In the genomic region with DNA sequence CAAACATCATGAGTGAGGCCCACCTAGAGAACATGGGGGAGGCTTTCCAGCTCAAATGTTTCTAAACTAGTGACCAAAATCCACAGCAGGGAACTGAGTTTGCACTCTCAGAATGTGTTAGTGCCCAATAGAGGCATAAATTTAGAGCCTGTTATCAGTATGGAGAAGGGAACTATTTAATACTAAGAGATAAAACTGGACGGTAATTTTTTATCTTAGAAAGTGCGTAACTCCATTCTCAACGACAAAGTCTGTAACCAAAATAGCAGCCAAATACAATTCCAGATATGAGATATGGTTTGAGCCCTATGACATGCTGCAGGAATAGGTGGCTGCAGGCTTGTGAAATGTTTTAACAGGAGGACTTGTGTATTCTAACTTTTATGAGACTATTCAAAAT, we compare ENCODE assay signal across 17 cellular contexts. TPM values are rescaled to one million over a fixed set of nuclear protein-coding genes. Genes with fewer than 3 reads are reported as not detected.
DNase-seq lines count a peak whose midpoint lies in the region; ATAC-seq and TF ChIP-seq lines count a peak whose summit lies in the region.
"Had no signal": no experiment of that assay in that cellular context is flagged by ENCODE, and none has a peak within 500 bp of the region (broad histone marks: within the 10 kb centered on the region; RNA-seq: fewer than 3 reads in every experiment).

No MANE protein-coding gene starts in this region.

- ATAC-seq in PC-3 (no peak), left cardiac atrium (peak; percentile 3 to 20), GM18505 (IDR thresholded peaks at IDR 0.05; ENCODE audit: unreplicated experiment) (no peak)
- ATAC-seq: A549 had no signal

- H3F3A ChIP-seq in PC-3 (ENCODE audit: low read length, unreplicated experiment), result no peaks in the 10 kb centered on the region

- H3K9me2 ChIP-seq in PC-3 (replicated peaks; ENCODE audit: low read length), result no peaks in the 10 kb centered on the region

- TF ChIP-seq EP300 in stomach (IDR thresholded peaks at IDR 0.05), result no peak

- H3K4me2 ChIP-seq in PC-3 (ENCODE audit: low read length), result peak overlapping the region; percentile 14; the same call in 1 of the 2 replicates
- H3K4me2 ChIP-seq: A549 had no signal

- POLR2A ChIA-PET in PC-3 (lab: Charles Lee; ENCODE audit: unreplicated experiment), result interaction anchor here (0.9 kb wide), 1 partner anchor 102 kb away, joined by 3 read pairs; no protein-coding TSS in a partner anchor

- CTCF ChIA-PET in PC-3 (lab: Charles Lee), result no interaction called here

- TF ChIP-seq CTCF in PC-3 (conservative IDR thresholded peaks at IDR 0.05; ENCODE audit: low read depth, low read length), result no peak
- TF ChIP-seq CTCF in VCaP (conservative IDR thresholded peaks at IDR 0.05), result no peak
- TF ChIP-seq CTCF in stomach (IDR thresholded peaks at IDR 0.05), result no peak

- H3K4me1 ChIP-seq in PC-3 (ENCODE audit: insufficient read depth, low read length) (peaks cover 41% of the 10 kb centered on the region), stomach (peaks cover 4 to 35% (median 19%) of the 10 kb centered on the region in 4 donors)
- H3K4me1 ChIP-seq: A549, BE2C had no signal

- TF ChIP-seq POLR2A in stomach (IDR thresholded peaks at IDR 0.05) (no peak), GM18505 (IDR thresholded peaks at IDR 0.05; ENCODE audit: borderline replicate concordance, extremely low read depth, insufficient read depth, insufficient read length) (no peak)

- 39 to 77% (median 57%) methylated on average over 3 of the region's 3 CpGs for WGBS in stomach, 5 donors

- peaks cover 39% of the 10 kb centered on the region for H3K36me3 ChIP-seq in PC-3 (ENCODE audit: low read depth, low read length)
- peaks cover 0 to 19% (median 6%) of the 10 kb centered on the region in 4 donors for H3K36me3 ChIP-seq in stomach
- H3K36me3 ChIP-seq: BE2C had no signal

- no peak overlapping the region for H2AFZ ChIP-seq in PC-3 (ENCODE audit: low read length)

- no peaks in the 10 kb centered on the region for H4K20me1 ChIP-seq in PC-3 (ENCODE audit: low read length)

- H3K79me2 ChIP-seq in PC-3 (ENCODE audit: low read length), result peaks cover 46% of the 10 kb centered on the region

- BruUV-seq in PC-3 (replicated peaks; lab: Mats Ljungman, UMichigan), result no TSS peak

- no peak overlapping the region for H3K27ac ChIP-seq in PC-3 (ENCODE audit: low read length)
- peak overlapping the region; percentile 18; the same call in 1 of the 2 replicates for H3K27ac ChIP-seq in VCaP
- H3K27ac ChIP-seq in stomach, result peak overlapping the region in 4 of 5 donors; percentile 2 to 26 (median 10)
- H3K27ac ChIP-seq: A549, C4-2B had no signal

- DNase-seq in PC-3 (no peak), left cardiac atrium (no peak), stomach (no peak), NCI-H446 treated with DMSO at 0.1 percent for 48 hours (lab: John Stamatoyannopoulos, UW) (no peak), NCI-H1092 (lab: John Stamatoyannopoulos, UW) (no peak)
- DNase-seq: BE2C; CD4-positive, alpha-beta memory T cell; COR-L47; DND-41; GDM1; GOT3; H9 had no signal

- H3K9ac ChIP-seq in PC-3 (ENCODE audit: low read length), result no peak overlapping the region

- no peaks in the 10 kb centered on the region for H3K27me3 ChIP-seq in PC-3 (ENCODE audit: low read length)
- H3K27me3 ChIP-seq in stomach, result no peaks in the 10 kb centered on the region
- H3K27me3 ChIP-seq: BE2C had no signal

- H3K9me3 ChIP-seq in PC-3 (ENCODE audit: low read length) (no peaks in the 10 kb centered on the region), stomach (no peaks in the 10 kb centered on the region)
- H3K9me3 ChIP-seq: A549, BE2C had no signal

- no peak overlapping the region for H3K4me3 ChIP-seq in PC-3 (ENCODE audit: low read length)
- H3K4me3 ChIP-seq in stomach, result no peak overlapping the region
- H3K4me3 ChIP-seq: A549 had no signal

- intact Hi-C loops in PC-3 (cut with micrococcal nuclease), result no loop called here
- intact Hi-C loops in left cardiac atrium (cut with DNase I), result no loop called here
- intact Hi-C loops in stomach (cut with DNase I; ENCODE audit: low total_unique reads), result no loop called here

RNA-seq across cellular contexts. Expression of a gene that starts 3.5 kb away (rescaled TPM):
- total RNA-seq in PC-3 (2014; rRNA removed), result 110 and 125 TPM in 2 replicates
- total RNA-seq in left cardiac atrium, result 10 to 100 TPM; 47.6 to 57.9 TPM
- 10 to 100 TPM in 2 of 5 donors, 1 to 10 TPM in 1, not detected in 2; 4.6 to 26.1 (median 12.5) TPM for total RNA-seq in stomach
- polyA plus RNA-seq in stomach, result 1 to 10 TPM; 2.7 to 4.8 (median 3.2) TPM
- total RNA-seq: HT-29 had no signal

Comparison
In these comparisons a context has a peak if more than half of its experiments do, and no peak if none do; other contexts are left out.
1. ATAC-seq: peak in left cardiac atrium (2 of 2); none in PC-3 (single experiment) and GM18505 (single experiment).